8 cellular contexts compared by ENCODE assay signal in genomic region chr14:101761032-101761880, GRCh38. TPM values are rescaled to one million over a fixed set of nuclear protein-coding genes. Genes with fewer than 3 reads are reported as not detected.
DNase-seq lines count a peak whose midpoint lies in the region; ATAC-seq, FAIRE-seq and TF ChIP-seq lines count a peak whose summit lies in the region.

TSS of gene PPP2R5C (plus strand) at chr14:101761709. CDS start at chr14:101761894, 185 bp downstream.

- intact Hi-C loops in breast epithelium (cut with DNase I; ENCODE audit: low total_unique reads) = no loop called here

- peak; percentile 48 for DNase-seq in NCI-H2196 treated with DMSO at 0.1 percent for 48 hours (lab: John Stamatoyannopoulos, UW; ENCODE audit: unreplicated experiment)
- DNase-seq in breast epithelium (ENCODE audit: low spot score in 2 of 2) = peak; percentile 84 to 89
- DNase-seq in iPS-NIHi11 (ENCODE audit: low spot score) = peak; percentile 91
- DNase-seq in small intestine = peak; percentile 88

- peak; percentile 54 for ATAC-seq in HG03095 (IDR thresholded peaks at IDR 0.05; ENCODE audit: unreplicated experiment)

- peak within 1 kb of the TSS; percentile 89 for H3K4me3 ChIP-seq in WI38 (ENCODE audit: low read depth, low read length)
- H3K4me3 ChIP-seq in breast epithelium = peak within 1 kb of the TSS; percentile 82 to 98 (median 91)
- peak within 1 kb of the TSS; percentile 86 to 97 for H3K4me3 ChIP-seq in small intestine (ENCODE audit: low read depth in 1 of 2, low read length in 2 of 2)

- TF ChIP-seq CTCF in 22Rv1 (IDR thresholded peaks at IDR 0.05) (no peak), WI38 (IDR thresholded peaks at IDR 0.05; ENCODE audit: low read depth, low read length) (no peak), breast epithelium (IDR thresholded peaks at IDR 0.05) (peak in 1 of 3 donors; percentile 13)

- FAIRE-seq in small intestine (lab: Jason Lieb, UNC) = no peak

- H3K36me3 ChIP-seq in breast epithelium (no peaks in the 10 kb centered on the region), small intestine (ENCODE audit: control insufficient read depth in 2 of 2, insufficient read depth in 2 of 2, low read length in 2 of 2) (peaks cover 0 to 2% of the 10 kb centered on the region in 2 donors)

- H3K27ac ChIP-seq in 22Rv1 (peak within 1 kb of the TSS; percentile 80), breast epithelium (peak within 1 kb of the TSS; percentile 88 to 95), small intestine (ENCODE audit: low read depth in 1 of 2, low read length in 1 of 2) (peak within 1 kb of the TSS; percentile 92 to 93)

- H3K27me3 ChIP-seq in breast epithelium = no peaks in the 10 kb centered on the region
- H3K27me3 ChIP-seq in small intestine (ENCODE audit: control insufficient read depth in 2 of 2, insufficient read depth in 2 of 2, low read length in 2 of 2) = no peaks in the 10 kb centered on the region

- TF ChIP-seq POLR2A in GM18526 (IDR thresholded peaks at IDR 0.05; ENCODE audit: extremely low read depth, insufficient read length) (peak; percentile 13), breast epithelium (IDR thresholded peaks at IDR 0.05) (no peak)

- no peaks in the 10 kb centered on the region for H3K9me3 ChIP-seq in breast epithelium
- no peaks in the 10 kb centered on the region for H3K9me3 ChIP-seq in small intestine (ENCODE audit: control insufficient read depth, low read depth)

- no peaks in the 10 kb centered on the region for H3K4me1 ChIP-seq in breast epithelium
- peaks cover 0 to 2% of the 10 kb centered on the region in 2 donors for H3K4me1 ChIP-seq in small intestine (ENCODE audit: control insufficient read depth in 2 of 2, insufficient read depth in 1 of 2, low read depth in 1 of 2, low read length in 1 of 2)

- WGBS in small intestine, 3 donors = 0 to 1% (median 1%) methylated on average over 29 to 105 of the region's 110 CpGs

RNA-seq across cellular contexts. Expression of gene PPP2R5C, which starts in this region (rescaled TPM):
- 100 to 1,000 TPM in 2 of 3 donors, 10 to 100 TPM in 1; 90.5 to 105 (median 102) TPM for total RNA-seq in breast epithelium
- 10 to 100 TPM; 59.6 to 77.2 (median 71.3) TPM for polyA plus RNA-seq in small intestine

Comparison
In these comparisons a context has a peak if more than half of its experiments do, and no peak if none do; other contexts are left out.
1. Peak in every context shown above with its lines: DNase-seq, ATAC-seq, H3K4me3 ChIP-seq and H3K27ac ChIP-seq.